Comparison of ENCODE assay signal across 8 cellular contexts in the genomic region with DNA sequence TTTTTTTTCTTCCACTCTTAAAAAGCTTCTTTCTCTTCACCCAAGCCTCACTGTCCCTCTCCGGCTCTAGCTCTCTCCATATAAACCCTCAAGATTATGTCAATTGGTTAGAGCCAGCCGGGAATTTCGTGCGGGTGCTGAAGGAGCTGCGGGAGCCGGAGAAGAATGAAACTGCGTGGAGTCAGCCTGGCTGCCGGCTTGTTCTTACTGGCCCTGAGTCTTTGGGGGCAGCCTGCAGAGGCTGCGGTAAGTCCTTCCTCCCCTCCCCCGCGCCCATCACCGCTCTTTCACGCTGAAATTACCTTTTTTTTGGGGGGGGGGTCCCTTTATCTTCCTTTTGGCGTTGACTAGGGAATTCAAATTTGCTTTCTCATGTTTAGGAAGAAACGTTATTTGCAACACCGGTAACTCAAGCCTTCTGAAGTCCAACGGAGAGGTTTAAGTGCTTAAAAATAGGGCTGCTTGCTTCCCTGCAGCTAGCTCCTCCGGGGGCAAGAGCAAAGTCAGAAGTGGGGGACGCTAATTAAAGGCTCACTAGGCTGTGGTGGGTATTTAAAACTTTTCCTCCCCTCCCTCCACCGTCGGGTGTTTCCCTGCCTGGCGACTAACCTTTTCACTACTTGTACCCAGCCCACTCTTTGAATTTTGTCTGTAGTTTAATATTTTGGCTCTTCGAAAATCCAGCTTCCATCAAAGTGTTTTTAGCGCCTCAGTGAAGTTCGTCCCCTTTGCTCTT. TPM values are rescaled to one million over a fixed set of nuclear protein-coding genes. Genes with fewer than 3 reads are reported as not detected.
DNase-seq lines count a peak whose midpoint lies in the region; ATAC-seq and TF ChIP-seq lines count a peak whose summit lies in the region.

No MANE protein-coding gene starts in this region.

- peaks cover 13% of the 10 kb centered on the region for H3K4me1 Mint-ChIP-seq in activated T-cell treated with anti-CD3 and anti-CD28 coated beads, Interleukin-2, amount 50 U/mL, for 4 hours (ENCODE audit: low read depth)
- peaks cover 64% of the 10 kb centered on the region for H3K4me1 Mint-ChIP-seq in brain

- H3K27me3 Mint-ChIP-seq in activated T-cell treated with anti-CD3 and anti-CD28 coated beads, Interleukin-2, amount 50 U/mL, for 4 hours (ENCODE audit: low read depth), result peaks cover 26% of the 10 kb centered on the region
- H3K27me3 Mint-ChIP-seq in brain, result peaks cover 16% of the 10 kb centered on the region

- no peak for DNase-seq in activated T-cell treated with anti-CD3 and anti-CD28 coated beads, Interleukin-2, amount 50 U/mL, for 4 hours
- no peak for DNase-seq in activated T-cell treated with anti-CD3 and anti-CD28 coated beads, Interleukin-2, amount 50 U/mL, for 1 hour
- no peak for DNase-seq in left lobe of liver (ENCODE audit: low spot score)
- peak; percentile 44 for DNase-seq in upper lobe of right lung

- no peak for ATAC-seq in activated T-cell treated with anti-CD3 and anti-CD28 coated beads, Interleukin-2, amount 50 U/mL, for 4 hours
- ATAC-seq in left lobe of liver (peak; percentile 65), upper lobe of right lung (no peak), GM18517 (IDR thresholded peaks at IDR 0.05; ENCODE audit: unreplicated experiment) (no peak), HG03571 (IDR thresholded peaks at IDR 0.05; ENCODE audit: unreplicated experiment) (no peak), GM21717 (IDR thresholded peaks at IDR 0.05; ENCODE audit: unreplicated experiment) (no peak)

- H3K9me3 Mint-ChIP-seq in activated T-cell treated with anti-CD3 and anti-CD28 coated beads, Interleukin-2, amount 50 U/mL, for 4 hours, result no peaks in the 10 kb centered on the region
- peaks cover 4 to 14% (median 5%) of the 10 kb centered on the region in 5 experiments for H3K9me3 Mint-ChIP-seq in brain

- no peaks in the 10 kb centered on the region for H3K9me3 ChIP-seq in upper lobe of right lung

- intact Hi-C loops in upper lobe of right lung (cut with DNase I), result no loop called here

- H3K27me3 ChIP-seq in upper lobe of right lung, result no peaks in the 10 kb centered on the region

- no peaks in the 10 kb centered on the region for H3K36me3 ChIP-seq in upper lobe of right lung

- no peak for TF ChIP-seq CTCF in brain (conservative IDR thresholded peaks at IDR 0.05)
- TF ChIP-seq CTCF in upper lobe of right lung (IDR thresholded peaks at IDR 0.05), result no peak

- peak overlapping the region; percentile 92 to 97 (median 95) for H3K27ac Mint-ChIP-seq in brain

- peak overlapping the region; percentile 49 for H3K4me3 Mint-ChIP-seq in activated T-cell treated with anti-CD3 and anti-CD28 coated beads, Interleukin-2, amount 50 U/mL, for 4 hours
- H3K4me3 Mint-ChIP-seq in brain, result peak overlapping the region; percentile 92 to 97 (median 95)

- H3K4me3 ChIP-seq in upper lobe of right lung, result peak overlapping the region; percentile 49

- H3K4me1 ChIP-seq in upper lobe of right lung, result no peaks in the 10 kb centered on the region

- H3K27ac ChIP-seq in upper lobe of right lung, result peak overlapping the region; percentile 36

- no peaks in the 10 kb centered on the region for H3K36me3 Mint-ChIP-seq in activated T-cell treated with anti-CD3 and anti-CD28 coated beads, Interleukin-2, amount 50 U/mL, for 4 hours (ENCODE audit: insufficient read depth)
- peaks cover 12% of the 10 kb centered on the region for H3K36me3 Mint-ChIP-seq in brain

RNA-seq across cellular contexts. Expression of a gene that starts 0.5 kb away (rescaled TPM):
- under 1 TPM; 0.08 to 0.42 (median 0.33) TPM for total RNA-seq in activated T-cell treated with anti-CD3 and anti-CD28 coated beads, Interleukin-2, amount 50 U/mL, for 4 hours
- polyA plus RNA-seq in brain (ENCODE audit: insufficient read depth, low read depth, low replicate concordance), result 15.1 TPM
- total RNA-seq in left lobe of liver (2.9 TPM), upper lobe of right lung (26.6 TPM)

RNA-seq across cellular contexts. Expression of a gene that starts 1.9 kb away (rescaled TPM):
- total RNA-seq in activated T-cell treated with anti-CD3 and anti-CD28 coated beads, Interleukin-2, amount 50 U/mL, for 4 hours, result under 1 TPM in 1 of 3 donors, not detected in 2; 0.05 TPM
- 0.29 TPM for polyA plus RNA-seq in brain (ENCODE audit: insufficient read depth, low read depth, low replicate concordance)
- total RNA-seq in left lobe of liver, result 0.08 TPM
- total RNA-seq in upper lobe of right lung, result 1.8 TPM
